Comparison of ENCODE assay signal across 10 cellular contexts in genomic region chr17:1000597-1001490, GRCh38. TPM values are rescaled to one million over a fixed set of nuclear protein-coding genes. Genes with fewer than 3 reads are reported as not detected.
DNase-seq lines count a peak whose midpoint lies in the region; ATAC-seq, FAIRE-seq and TF ChIP-seq lines count a peak whose summit lies in the region.
"Had no signal": no experiment of that assay in that cellular context is flagged by ENCODE, and none has a peak within 500 bp of the region (broad histone marks: within the 10 kb centered on the region; RNA-seq: fewer than 3 reads in every experiment).

No MANE protein-coding gene starts in this region.

- H4K20me1 ChIP-seq in IMR-90 (ENCODE audit: insufficient read depth, low read length), result peaks cover 68% of the 10 kb centered on the region
- H4K20me1 ChIP-seq in astrocyte (ENCODE audit: insufficient read depth, low read length), result peaks cover 75% of the 10 kb centered on the region

- H3K4me1 Mint-ChIP-seq in astrocyte (ENCODE audit: low read depth, unreplicated experiment), result peaks cover 38% of the 10 kb centered on the region

- peak overlapping the region; percentile 23; the same call in 1 of the 2 replicates for H4K91ac ChIP-seq in IMR-90 (ENCODE audit: insufficient read depth, low read depth, low read length)

- peaks cover 28 to 72% of the 10 kb centered on the region in 2 experiments for H3K79me1 ChIP-seq in IMR-90 (ENCODE audit: low read depth in 1 of 2, low read length in 2 of 2)

- peak overlapping the region; percentile 82 for H3K14ac ChIP-seq in IMR-90 (replicated peaks; ENCODE audit: low read depth, low read length)

- peaks cover 24% of the 10 kb centered on the region for H3K36me3 Mint-ChIP-seq in astrocyte (ENCODE audit: low read depth, unreplicated experiment)

- H4K8ac ChIP-seq in IMR-90 (ENCODE audit: low read depth in 2 of 2, low read length in 2 of 2), result peak overlapping the region in 1 of 2 experiments; percentile 74; a peak in 1 of 4 replicates

- intact Hi-C loops in IMR-90 (cut with micrococcal nuclease), result no loop called here

- H4K5ac ChIP-seq in IMR-90 (ENCODE audit: low read depth, low read length), result peak overlapping the region; percentile 6; the same call in 1 of the 2 replicates

- no peaks in the 10 kb centered on the region for H3K27me3 Mint-ChIP-seq in astrocyte (ENCODE audit: low read depth, unreplicated experiment)

- peak overlapping the region; percentile 17 for H3K18ac ChIP-seq in IMR-90 (ENCODE audit: low read depth, low read length)

- peak overlapping the region; percentile 96 for H2BK5ac ChIP-seq in IMR-90 (ENCODE audit: low read depth, low read length, poor library complexity, severe bottlenecking)

- H3K4ac ChIP-seq in IMR-90 (ENCODE audit: low read depth, low read length), result peak overlapping the region; percentile 87

- H3K27me3 ChIP-seq in IMR-90 (ENCODE audit: control insufficient read depth, insufficient read depth, low read length) (no peaks in the 10 kb centered on the region), astrocyte (ENCODE audit: insufficient read depth, low read length) (no peaks in the 10 kb centered on the region), right atrium auricular region (no peaks in the 10 kb centered on the region), skeletal muscle tissue (ENCODE audit: control insufficient read depth in 3 of 3, insufficient read depth in 3 of 3, low read length in 3 of 3) (no peaks in the 10 kb centered on the region)

- H2AK9ac ChIP-seq in IMR-90 (replicated peaks; ENCODE audit: low read depth, low read length, poor library complexity), result peak overlapping the region; percentile 51

- WGBS in IMR-90 (ENCODE audit: extremely low coverage in 2 of 2, insufficient read length in 1 of 2), 2 experiments, result 12% methylated on average over 5 of the region's 15 CpGs; no CpG with 5 or more reads in 1 of the 2 experiments

- no peaks in the 10 kb centered on the region for H3K9me3 Mint-ChIP-seq in astrocyte (ENCODE audit: unreplicated experiment)
- H3K9me3 Mint-ChIP-seq: neural progenitor cell had no signal

- peaks cover 25% of the 10 kb centered on the region for H3K79me2 ChIP-seq in astrocyte (ENCODE audit: insufficient read depth, low read length)

- H3K4me3 Mint-ChIP-seq in astrocyte (ENCODE audit: unreplicated experiment), result no peak overlapping the region
- H3K4me3 Mint-ChIP-seq: neural progenitor cell had no signal

- H3K36me3 ChIP-seq in IMR-90 (ENCODE audit: control insufficient read depth, insufficient read depth, low read length) (peaks cover 40% of the 10 kb centered on the region), astrocyte (ENCODE audit: insufficient read depth, low read length) (peaks cover 18% of the 10 kb centered on the region), right atrium auricular region (peaks cover 56% of the 10 kb centered on the region), skeletal muscle tissue (ENCODE audit: control insufficient read depth in 3 of 3, insufficient read depth in 3 of 3, low read length in 3 of 3) (peaks cover 35 to 44% (median 39%) of the 10 kb centered on the region in 3 donors)
- H3K36me3 ChIP-seq: neural progenitor cell had no signal

- H3K27ac ChIP-seq in IMR-90 (ENCODE audit: insufficient read depth, low read length) (peak overlapping the region; percentile 95), astrocyte (ENCODE audit: low read depth, low read length) (peak overlapping the region; percentile 85), right atrium auricular region (peak overlapping the region; percentile 86 to 88), skeletal muscle tissue (ENCODE audit: low read depth, low read length) (peak overlapping the region; percentile 90)
- H3K27ac ChIP-seq: neural progenitor cell had no signal

- H2BK20ac ChIP-seq in IMR-90 (ENCODE audit: low read depth, low read length), result peak overlapping the region; percentile 63

- in situ Hi-C loops in IMR-90 (cut with MboI; ENCODE audit: low sequenced_read_pairs), result no loop called here

- no peak for FAIRE-seq in astrocyte (lab: Jason Lieb, UNC)
- FAIRE-seq: endometrium had no signal

- dilution Hi-C loops in IMR-90 (cut with HindIII; ENCODE audit: low sequenced_read_pairs, unreplicated experiment), result no loop called here

- H2AK5ac ChIP-seq in IMR-90 (ENCODE audit: low read depth, low read length), result peak overlapping the region; percentile 79; the same call in 1 of the 2 replicates

- no peak for TF ChIP-seq RAD21 in IMR-90 (IDR thresholded peaks at IDR 0.05; ENCODE audit: low read length)

- no peak overlapping the region for H3K56ac ChIP-seq in IMR-90 (ENCODE audit: extremely low read depth, insufficient read depth, low read length)

- H3K27ac Mint-ChIP-seq in astrocyte (ENCODE audit: unreplicated experiment), result peak overlapping the region; percentile 75
- H3K27ac Mint-ChIP-seq: neural progenitor cell had no signal

- H3K4me3 ChIP-seq in IMR-90 (ENCODE audit: insufficient read depth, low read depth, low read length) (no peak overlapping the region), astrocyte (ENCODE audit: insufficient read depth, low read depth, low read length) (no peak overlapping the region), right atrium auricular region (no peak overlapping the region), skeletal muscle tissue (ENCODE audit: low read length in 3 of 3) (peak overlapping the region in 2 of 3 donors; percentile 37 to 52)
- H3K4me3 ChIP-seq: neural progenitor cell had no signal

- TF ChIP-seq CTCF in IMR-90 (conservative IDR thresholded peaks at IDR 0.05; ENCODE audit: low read depth, low read length) (no peak), astrocyte (IDR thresholded peaks at IDR 0.05; ENCODE audit: insufficient read depth, low read depth, low read length) (no peak), right atrium auricular region (IDR thresholded peaks at IDR 0.05) (no peak)

- ATAC-seq in IMR-90 (ENCODE audit: low read depth) (peak; percentile 1; the same call in 1 of the 2 replicates), GM21737 (IDR thresholded peaks at IDR 0.05; ENCODE audit: unreplicated experiment) (no peak), GM19397 (IDR thresholded peaks at IDR 0.05; ENCODE audit: unreplicated experiment) (no peak)

- CTCF ChIA-PET in IMR-90 (lab: Yijun Ruan, JAX), result interaction anchor here (0.7 to 3.2 kb wide), 3 partner anchors 28 to 98 kb away, joined by 3 to 25 read pairs (median 3); no protein-coding TSS in a partner anchor

- H2AFZ ChIP-seq in IMR-90 (replicated peaks; ENCODE audit: low read length, poor library complexity) (peak overlapping the region; percentile 48), astrocyte (ENCODE audit: low read depth, low read length) (no peak overlapping the region)
- H2AFZ ChIP-seq: neural progenitor cell had no signal

- peaks cover 30% of the 10 kb centered on the region for H3K9me1 ChIP-seq in IMR-90 (ENCODE audit: insufficient read depth, low read length)

- H3K4me1 ChIP-seq in IMR-90 (ENCODE audit: control insufficient read depth, insufficient read depth, low read length) (peaks cover 50% of the 10 kb centered on the region), astrocyte (ENCODE audit: insufficient read depth, low read length) (peaks cover 58% of the 10 kb centered on the region), right atrium auricular region (peaks cover 0 to 84% of the 10 kb centered on the region in 2 donors), skeletal muscle tissue (ENCODE audit: control insufficient read depth in 3 of 3, insufficient read depth in 3 of 3, low read length in 3 of 3) (peaks cover 76 to 87% (median 82%) of the 10 kb centered on the region in 3 donors)

- H3K9me3 ChIP-seq in IMR-90 (ENCODE audit: control insufficient read depth, insufficient read depth, low read length) (no peaks in the 10 kb centered on the region), astrocyte (ENCODE audit: insufficient read depth, low read depth, low read length) (no peaks in the 10 kb centered on the region), right atrium auricular region (no peaks in the 10 kb centered on the region), skeletal muscle tissue (ENCODE audit: control insufficient read depth in 3 of 3, low read length in 3 of 3) (no peaks in the 10 kb centered on the region)

- H3K4me2 ChIP-seq in IMR-90 (ENCODE audit: low read depth, low read length) (peak overlapping the region; percentile 0; the same call in 1 of the 2 replicates), astrocyte (ENCODE audit: low read length) (peak overlapping the region; percentile 60)
- H3K4me2 ChIP-seq: neural progenitor cell had no signal

- H3K9ac ChIP-seq in IMR-90 (ENCODE audit: low read depth, low read length), result peak overlapping the region; percentile 3; the same call in 1 of the 2 replicates
- H3K9ac ChIP-seq in astrocyte (ENCODE audit: low read length), result peak overlapping the region; percentile 59
- H3K9ac ChIP-seq in skeletal muscle tissue (ENCODE audit: low read depth in 1 of 3, low read length in 3 of 3), result peak overlapping the region; percentile 41 to 80 (median 58)
- H3K9ac ChIP-seq: neural progenitor cell had no signal

- no TSS peak for BruUV-seq in IMR-90 (replicated peaks; lab: Mats Ljungman, UMichigan)

- peak overlapping the region; percentile 85 for H2BK120ac ChIP-seq in IMR-90 (ENCODE audit: low read depth, low read length)

- DNase-seq in IMR-90 (peak; percentile 74), astrocyte (ENCODE audit: low read depth) (peak; percentile 26), right atrium auricular region (ENCODE audit: low spot score) (no peak), UCSD-AML1 (lab: John Stamatoyannopoulos, UW; ENCODE audit: unreplicated experiment) (no peak)
- DNase-seq: Kasumi-1 had no signal

- H3K23ac ChIP-seq in IMR-90 (ENCODE audit: low read depth, low read length), result peak overlapping the region; percentile 74; the same call in 1 of the 2 replicates

- H2BK15ac ChIP-seq in IMR-90 (ENCODE audit: low read depth, low read length), result peak overlapping the region; percentile 13; the same call in 1 of the 3 replicates

- TF ChIP-seq POLR2A in IMR-90 (IDR thresholded peaks at IDR 0.05; ENCODE audit: low read depth, low read length), result no peak

- POLR2A ChIA-PET in IMR-90 (lab: Charles Lee; ENCODE audit: unreplicated experiment), result no interaction called here

TF ChIP-seq in IMR-90, 13 proteins besides CTCF, POLR2A, EP300 and RAD21 (continues in another document):
- TF ChIP-seq MAZ (IDR thresholded peaks at IDR 0.05; ENCODE audit: borderline replicate concordance, low read depth, low read length) (no peak), CHD1 (IDR thresholded peaks at IDR 0.05; ENCODE audit: low read depth, low read length) (no peak), CEBPB (IDR thresholded peaks at IDR 0.05; ENCODE audit: low read depth, low read length) (no peak)

RNA-seq across cellular contexts. Expression of gene TIMM22, which starts 3.9 kb away (rescaled TPM):
- total RNA-seq in IMR-90 (2012; rRNA removed), result 12.7 and 14.4 TPM in 2 replicates
- polyA plus RNA-seq in IMR-90 (2012; rRNA removed), result 12.7 and 12.9 TPM in 2 replicates
- polyA plus RNA-seq in IMR-90 (2012; cell fraction: cytosol; rRNA removed), result 9.9 and 11.0 TPM in 2 replicates
- 4.6 and 5.7 TPM in 2 replicates for polyA plus RNA-seq in IMR-90 (2012; cell fraction: nucleus; rRNA removed; ENCODE audit: low replicate concordance)
- total RNA-seq in astrocyte, result 20.0 and 20.3 TPM in 2 replicates
- 10 to 100 TPM; 14.8 to 15.4 TPM for total RNA-seq in right atrium auricular region
- 15.1 TPM for total RNA-seq in skeletal muscle tissue

RNA-seq across cellular contexts. Expression of gene NXN, which starts 21.3 kb away (rescaled TPM):
- total RNA-seq in IMR-90 (2012; rRNA removed) (52.5 and 52.8 TPM in 2 replicates), astrocyte (104 and 106 TPM in 2 replicates), right atrium auricular region (10 to 100 TPM; 15.6 to 17.5 TPM), skeletal muscle tissue (33.9 TPM)
- 116 and 120 TPM in 2 replicates for polyA plus RNA-seq in IMR-90 (2012; rRNA removed)
- polyA plus RNA-seq in IMR-90 (2012; cell fraction: cytosol; rRNA removed), result 89.4 and 117 TPM in 2 replicates
- 67.9 and 90.2 TPM in 2 replicates for polyA plus RNA-seq in IMR-90 (2012; cell fraction: nucleus; rRNA removed; ENCODE audit: low replicate concordance)

Comparison
In these comparisons a context has a peak if more than half of its experiments do, and no peak if none do; other contexts are left out.
1. DNase-seq: peak in IMR-90 (single experiment) and astrocyte (single experiment); none in right atrium auricular region (single experiment) and UCSD-AML1 (single experiment).
2. H3K4me3 ChIP-seq: peak in skeletal muscle tissue (2 of 3); none in IMR-90 (single experiment), astrocyte (single experiment) and right atrium auricular region (0 of 2).
3. H3K9ac ChIP-seq: peak in every context shown above with its lines; median percentile 59 in astrocyte; 58 in skeletal muscle tissue; 3 in IMR-90.
4. Peak in every context shown above with its lines, with median percentiles within 50 percentile points of each other: H3K27ac ChIP-seq.